ENCODE assay signal across 10 cellular contexts in genomic region chr11:35313066-35313765, GRCh38.
DNase-seq lines count a peak whose midpoint lies in the region; ATAC-seq and TF ChIP-seq lines count a peak whose summit lies in the region.
"Had no signal": no experiment of that assay in that cellular context is flagged by ENCODE, and none has a peak within 500 bp of the region (broad histone marks: within the 10 kb centered on the region; RNA-seq: fewer than 3 reads in every experiment).

No MANE protein-coding gene starts in this region.

- intact Hi-C loops in colonic mucosa (cut with DNase I): no loop called here

- H3K27me3 ChIP-seq in colonic mucosa: no peaks in the 10 kb centered on the region

- TF ChIP-seq CTCF in colonic mucosa (IDR thresholded peaks at IDR 0.05): no peak

- no peaks in the 10 kb centered on the region for H3K4me1 ChIP-seq in colonic mucosa

- no peak for DNase-seq in left lobe of liver (ENCODE audit: low spot score)
- no peak for DNase-seq in G401 (ENCODE audit: low spot score)
- DNase-seq in colonic mucosa: no peak
- no peak for DNase-seq in glomerular visceral epithelial cell (ENCODE audit: extremely low spot score)
- no peak for DNase-seq in NCI-H146 treated with DMSO at 0.1 percent for 48 hours (lab: John Stamatoyannopoulos, UW; ENCODE audit: unreplicated experiment)
- DNase-seq: SHP77 had no signal

- in situ Hi-C loops in G401 (cut with HindIII; ENCODE audit: low sequenced_read_pairs): no loop called here

- no peaks in the 10 kb centered on the region for H3K9me3 ChIP-seq in colonic mucosa

- H3K4me3 ChIP-seq in colonic mucosa: no peak overlapping the region

- H3K9ac ChIP-seq in colonic mucosa (ENCODE audit: low read depth in 2 of 2, low read length in 2 of 2): no peak overlapping the region
- H3K9ac ChIP-seq: KMS-11 had no signal

- H3K27ac ChIP-seq in colonic mucosa: no peak overlapping the region
- H3K27ac ChIP-seq: KMS-11 had no signal

- ATAC-seq in GM18517 (IDR thresholded peaks at IDR 0.05; ENCODE audit: unreplicated experiment) (peak; percentile 90), GM21619 (IDR thresholded peaks at IDR 0.05; ENCODE audit: unreplicated experiment) (peak; percentile 92), HG03469 (IDR thresholded peaks at IDR 0.05; ENCODE audit: unreplicated experiment) (peak; percentile 91), left lobe of liver (peak; percentile 15)

- H3K36me3 ChIP-seq in colonic mucosa: no peaks in the 10 kb centered on the region

Comparison
In these comparisons a context has a peak if more than half of its experiments do, and no peak if none do; other contexts are left out.
1. ATAC-seq: peak in every context shown above with its lines; median percentile 92 in GM21619; 91 in HG03469; 90 in GM18517; 15 in left lobe of liver.